ENCODE assay signal across 14 cellular contexts in the genomic region with DNA sequence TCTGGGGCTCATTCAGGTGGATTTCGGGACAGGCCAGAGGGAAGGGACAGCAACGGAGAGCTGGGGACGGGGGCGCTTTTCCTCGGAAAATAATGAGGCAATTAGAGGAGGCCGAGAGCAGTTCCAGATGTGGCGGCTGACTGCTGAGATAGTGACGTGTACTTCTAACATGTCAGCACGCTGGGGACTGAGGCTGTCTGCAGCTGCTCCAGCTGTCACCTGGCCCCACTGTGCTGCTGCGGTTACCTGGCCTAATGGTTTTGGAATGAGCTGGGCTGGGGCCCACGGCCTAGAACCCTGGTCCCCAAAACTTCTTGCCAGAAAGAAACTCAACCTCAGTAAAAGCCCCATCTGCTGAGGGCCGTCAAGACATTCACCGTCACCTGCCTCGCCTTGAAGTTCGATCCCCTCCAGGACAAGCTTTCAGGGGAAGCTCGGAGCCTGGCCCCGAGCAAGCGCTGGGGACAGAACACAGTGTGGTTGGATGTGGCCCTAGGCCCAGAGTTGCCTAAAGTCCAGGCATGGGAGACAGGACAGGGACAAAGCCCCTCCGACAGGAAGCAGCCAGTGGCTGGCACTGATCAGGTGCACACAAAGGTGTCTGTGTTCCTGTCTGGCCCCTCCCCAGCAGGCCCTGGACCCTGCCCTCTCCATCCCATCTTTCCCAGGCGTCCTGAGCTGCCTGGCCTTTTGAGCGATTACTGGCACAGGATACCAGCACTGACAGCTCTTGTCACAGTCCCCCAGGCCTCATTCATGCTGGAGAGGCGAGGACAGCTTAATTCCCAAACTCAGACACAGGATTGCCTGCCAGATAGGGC.
A peak's percentile ranks its signal among the peaks of the same experiment; 100 is the strongest.
DNase-seq lines count a peak whose midpoint lies in the region; ATAC-seq and TF ChIP-seq lines count a peak whose summit lies in the region.
"Had no signal": no experiment of that assay in that cellular context is flagged by ENCODE, and none has a peak within 500 bp of the region (broad histone marks: within the 10 kb centered on the region; RNA-seq: fewer than 3 reads in every experiment).

No MANE protein-coding gene starts in this region.

- H3K27me3 ChIP-seq in BLaER1 (no peaks in the 10 kb centered on the region), OCI-LY3 (ENCODE audit: low read depth, low read length) (no peaks in the 10 kb centered on the region)
- H3K27me3 ChIP-seq: foreskin keratinocyte, testis had no signal

- peak; percentile 57 for ATAC-seq in GM19035 (IDR thresholded peaks at IDR 0.05; ENCODE audit: unreplicated experiment)
- peak; percentile 48 for ATAC-seq in HG02840 (IDR thresholded peaks at IDR 0.05; ENCODE audit: low FRiP score, unreplicated experiment)
- ATAC-seq in activated CD4-positive, CD25-positive, alpha-beta regulatory T cell treated with anti-CD3 and anti-CD28 coated beads, Interleukin-2, amount 50 U/mL, for 24 hours, result no peak
- ATAC-seq: foreskin keratinocyte, left lobe of liver had no signal

- H2AFZ ChIP-seq in OCI-LY3 (ENCODE audit: low read depth, low read length), result no peak overlapping the region

- H3K4me1 ChIP-seq in BLaER1 (peaks cover 53% of the 10 kb centered on the region), OCI-LY3 (ENCODE audit: low read length) (peaks cover 61% of the 10 kb centered on the region)
- H3K4me1 ChIP-seq: testis had no signal

- peaks cover 31% of the 10 kb centered on the region for H4K20me1 ChIP-seq in BLaER1
- no peaks in the 10 kb centered on the region for H4K20me1 ChIP-seq in OCI-LY3 (ENCODE audit: insufficient read depth, low read length)

- TF ChIP-seq CTCF in OCI-LY3 (IDR thresholded peaks at IDR 0.05; ENCODE audit: low read depth, low read length), result no peak

- DNase-seq in NCI-H187 treated with DMSO at 0.1 percent for 48 hours (lab: John Stamatoyannopoulos, UW), result no peak
- no peak for DNase-seq in NCI-H2029 (lab: John Stamatoyannopoulos, UW)
- no peak for DNase-seq in NCI-H1048 (lab: John Stamatoyannopoulos, UW)
- DNase-seq: activated effector memory CD4-positive, alpha-beta T cell treated with anti-CD3 and anti-CD28 coated beads, Interleukin-2, amount 50 U/mL, for 16 hours; DND-41; foreskin keratinocyte; stimulated activated CD4-positive, alpha-beta T cell treated with anti-CD3 and anti-CD28 coated beads, Interleukin-4, amount 100 ng/mL, for 4 hours; testis had no signal

- H3K79me2 ChIP-seq in OCI-LY3 (ENCODE audit: low read length), result no peaks in the 10 kb centered on the region

- H3K4me3 ChIP-seq in BLaER1 (no peak overlapping the region), OCI-LY3 (ENCODE audit: low read length) (peak overlapping the region; percentile 60)
- H3K4me3 ChIP-seq: testis had no signal

- H3K36me3 ChIP-seq in BLaER1 (peaks cover 48% of the 10 kb centered on the region), OCI-LY3 (replicated peaks; ENCODE audit: low read depth, low read length) (peaks cover 30% of the 10 kb centered on the region)

- H3K27ac ChIP-seq in BLaER1 (no peak overlapping the region), OCI-LY3 (ENCODE audit: low read length) (peak overlapping the region; percentile 85)
- H3K27ac ChIP-seq: foreskin keratinocyte, testis had no signal

- H3K9me3 ChIP-seq in BLaER1 (no peaks in the 10 kb centered on the region), OCI-LY3 (ENCODE audit: insufficient read depth, low read length) (no peaks in the 10 kb centered on the region)
- H3K9me3 ChIP-seq: testis had no signal

- H3K4me2 ChIP-seq in BLaER1 (peak overlapping the region; percentile 82), OCI-LY3 (ENCODE audit: low read length) (peak overlapping the region; percentile 82)

- H3K9ac ChIP-seq in BLaER1 (no peak overlapping the region), OCI-LY3 (ENCODE audit: low read length) (peak overlapping the region; percentile 45; the same call in 1 of the 2 replicates)

Comparison
In these comparisons a context has a peak if more than half of its experiments do, and no peak if none do; other contexts are left out.
1. ATAC-seq: peak in GM19035 (single experiment) and HG02840 (single experiment); none in activated CD4-positive, CD25-positive, alpha-beta regulatory T cell treated with anti-CD3 and anti-CD28 coated beads, Interleukin-2, amount 50 U/mL, for 24 hours (0 of 2).